8 cellular contexts compared by ENCODE assay signal in the genomic region with DNA sequence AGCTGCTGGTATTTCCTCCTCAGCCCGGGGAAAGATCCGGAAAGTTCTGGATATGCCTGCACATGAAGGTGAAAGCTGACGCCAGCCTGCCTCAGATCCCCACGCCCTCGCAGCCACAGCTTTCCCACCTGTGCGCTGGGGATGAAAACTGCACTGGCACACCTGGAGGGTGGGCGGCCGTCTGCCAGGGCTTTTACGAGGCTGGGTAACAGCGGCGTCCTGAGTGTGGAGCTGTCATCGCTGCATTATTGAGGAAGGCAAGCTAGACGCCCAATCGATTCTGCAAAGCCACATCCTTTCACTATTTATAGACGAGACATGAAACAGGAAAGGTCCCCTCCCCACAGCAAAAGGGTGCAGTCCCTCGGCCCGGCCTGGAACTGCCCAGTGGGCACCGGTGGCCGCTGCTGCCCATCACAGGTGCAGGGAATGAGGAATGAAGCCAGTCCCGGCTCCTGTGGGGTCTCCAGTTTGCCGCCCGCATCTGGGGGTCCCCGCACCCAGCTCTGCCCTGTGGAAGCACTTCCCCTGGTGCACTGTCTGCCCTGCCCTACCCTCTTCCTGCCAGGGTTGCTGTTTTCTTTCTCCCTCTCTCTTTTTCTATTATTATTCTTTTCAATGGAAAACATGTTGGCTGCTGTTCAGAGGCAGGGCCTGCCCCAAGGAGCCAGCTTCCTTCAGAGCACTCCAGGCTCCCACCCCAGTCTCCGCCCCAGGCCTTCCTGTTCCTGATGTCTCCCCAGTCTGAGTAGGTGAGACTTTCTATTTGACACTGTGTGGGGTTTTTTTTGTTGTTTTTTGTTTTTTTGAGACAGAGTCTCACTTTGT. TPM values are rescaled to one million over a fixed set of nuclear protein-coding genes. Genes with fewer than 3 reads are reported as not detected.
DNase-seq lines count a peak whose midpoint lies in the region; ATAC-seq and TF ChIP-seq lines count a peak whose summit lies in the region.

No MANE protein-coding gene starts in this region.

- no peaks in the 10 kb centered on the region for H3K36me3 Mint-ChIP-seq in IgD-negative memory B cell
- H3K36me3 Mint-ChIP-seq in activated T-cell treated with anti-CD3 and anti-CD28 coated beads, Interleukin-2, amount 50 U/mL, for 24 hours (ENCODE audit: low read depth): peaks cover 74% of the 10 kb centered on the region
- peaks cover 77% of the 10 kb centered on the region for H3K36me3 Mint-ChIP-seq in stimulated activated effector memory CD8-positive, alpha-beta T cell treated with anti-CD3 and anti-CD28 coated beads, Interleukin-12 subunit alpha, Interleukin-12 subunit beta, amount 100 ng/mL, for 72 hours

- H3K9me3 Mint-ChIP-seq in IgD-negative memory B cell: no peaks in the 10 kb centered on the region
- no peaks in the 10 kb centered on the region for H3K9me3 Mint-ChIP-seq in activated T-cell treated with anti-CD3 and anti-CD28 coated beads, Interleukin-2, amount 50 U/mL, for 24 hours
- H3K9me3 Mint-ChIP-seq in stimulated activated effector memory CD8-positive, alpha-beta T cell treated with anti-CD3 and anti-CD28 coated beads, Interleukin-12 subunit alpha, Interleukin-12 subunit beta, amount 100 ng/mL, for 72 hours: no peaks in the 10 kb centered on the region

- ATAC-seq in stimulated activated effector memory CD8-positive, alpha-beta T cell treated with anti-CD3 and anti-CD28 coated beads, Interleukin-12 subunit alpha, Interleukin-12 subunit beta, amount 100 ng/mL, for 72 hours: peak; percentile 87
- ATAC-seq in HG02884 (IDR thresholded peaks at IDR 0.05; ENCODE audit: unreplicated experiment): no peak
- no peak for ATAC-seq in GM18909 (IDR thresholded peaks at IDR 0.05; ENCODE audit: poor library complexity, unreplicated experiment)
- no peak for ATAC-seq in GM21367 (IDR thresholded peaks at IDR 0.05; ENCODE audit: unreplicated experiment)

- H3K27ac Mint-ChIP-seq in IgD-negative memory B cell: peak overlapping the region; percentile 95 to 98 (median 96)
- H3K27ac Mint-ChIP-seq in activated T-cell treated with anti-CD3 and anti-CD28 coated beads, Interleukin-2, amount 50 U/mL, for 24 hours: peak overlapping the region; percentile 100
- H3K27ac Mint-ChIP-seq in stimulated activated effector memory CD8-positive, alpha-beta T cell treated with anti-CD3 and anti-CD28 coated beads, Interleukin-12 subunit alpha, Interleukin-12 subunit beta, amount 100 ng/mL, for 72 hours: peak overlapping the region; percentile 99

- no peak for TF ChIP-seq CTCF in right atrium auricular region (IDR thresholded peaks at IDR 0.05)

- peak overlapping the region; percentile 71 to 74 for H3K27ac ChIP-seq in right atrium auricular region

- no peaks in the 10 kb centered on the region for H3K27me3 Mint-ChIP-seq in IgD-negative memory B cell
- H3K27me3 Mint-ChIP-seq in activated T-cell treated with anti-CD3 and anti-CD28 coated beads, Interleukin-2, amount 50 U/mL, for 24 hours: no peaks in the 10 kb centered on the region

- peaks cover 0 to 90% of the 10 kb centered on the region in 2 donors for H3K4me1 ChIP-seq in right atrium auricular region

- peaks cover 5% of the 10 kb centered on the region for H3K36me3 ChIP-seq in right atrium auricular region

- DNase-seq in CD1c-positive myeloid dendritic cell (ENCODE audit: extremely low spot score): peak; percentile 69
- DNase-seq in activated T-cell treated with anti-CD3 and anti-CD28 coated beads, Interleukin-2, amount 50 U/mL, for 24 hours: peak; percentile 78
- DNase-seq in right atrium auricular region (ENCODE audit: low spot score): no peak
- DNase-seq in stimulated activated effector memory CD8-positive, alpha-beta T cell treated with anti-CD3 and anti-CD28 coated beads, Interleukin-12 subunit alpha, Interleukin-12 subunit beta, amount 100 ng/mL, for 72 hours (ENCODE audit: low spot score in 2 of 2): peak; percentile 44 to 84

- no peaks in the 10 kb centered on the region for H3K9me3 ChIP-seq in right atrium auricular region

- no peaks in the 10 kb centered on the region for H3K27me3 ChIP-seq in right atrium auricular region

- H3K4me3 ChIP-seq in right atrium auricular region: peak overlapping the region in 1 of 2 donors; percentile 17

- peaks cover 31 to 43% (median 39%) of the 10 kb centered on the region in 3 donors for H3K4me1 Mint-ChIP-seq in IgD-negative memory B cell
- peaks cover 79% of the 10 kb centered on the region for H3K4me1 Mint-ChIP-seq in activated T-cell treated with anti-CD3 and anti-CD28 coated beads, Interleukin-2, amount 50 U/mL, for 24 hours (ENCODE audit: low read depth)
- H3K4me1 Mint-ChIP-seq in stimulated activated effector memory CD8-positive, alpha-beta T cell treated with anti-CD3 and anti-CD28 coated beads, Interleukin-12 subunit alpha, Interleukin-12 subunit beta, amount 100 ng/mL, for 72 hours: peaks cover 56% of the 10 kb centered on the region

- H3K4me3 Mint-ChIP-seq in IgD-negative memory B cell: peak overlapping the region; percentile 72 to 95 (median 86)
- H3K4me3 Mint-ChIP-seq in activated T-cell treated with anti-CD3 and anti-CD28 coated beads, Interleukin-2, amount 50 U/mL, for 24 hours: peak overlapping the region; percentile 83
- H3K4me3 Mint-ChIP-seq in stimulated activated effector memory CD8-positive, alpha-beta T cell treated with anti-CD3 and anti-CD28 coated beads, Interleukin-12 subunit alpha, Interleukin-12 subunit beta, amount 100 ng/mL, for 72 hours: peak overlapping the region; percentile 88

RNA-seq across cellular contexts. Expression of a gene that starts 7.0 kb away (rescaled TPM):
- 3.5 TPM for polyA plus RNA-seq in IgD-negative memory B cell
- total RNA-seq in right atrium auricular region: 10 to 100 TPM; 14.2 to 39.7 TPM

RNA-seq across cellular contexts. Expression of a gene that starts 56.0 kb away (rescaled TPM):
- polyA plus RNA-seq in IgD-negative memory B cell: 30.1 TPM
- total RNA-seq in right atrium auricular region: 10 to 100 TPM; 32.6 to 41.6 TPM
